Comparison of ENCODE assay signal across 24 cellular contexts in genomic region chr6:106529438-106529837, GRCh38.
A peak's percentile ranks its signal among the peaks of the same experiment; 100 is the strongest.
DNase-seq lines count a peak whose midpoint lies in the region; ATAC-seq and TF ChIP-seq lines count a peak whose summit lies in the region.
"Had no signal": no experiment of that assay in that cellular context is flagged by ENCODE, and none has a peak within 500 bp of the region (broad histone marks: within the 10 kb centered on the region; RNA-seq: fewer than 3 reads in every experiment).

No MANE protein-coding gene starts in this region.

- peaks cover 27% of the 10 kb centered on the region for H3K36me3 Mint-ChIP-seq in HFFc6 (ENCODE audit: low read depth)
- peaks cover 98% of the 10 kb centered on the region for H3K36me3 Mint-ChIP-seq in activated T-helper 17 cell treated with anti-CD3 and anti-CD28 coated beads, Interleukin-2, amount 50 U/mL, for 72 hours (ENCODE audit: low read depth)

- intact Hi-C loops in right lobe of liver (cut with DNase I) (no loop called here), mucosa of descending colon (cut with DNase I, micrococcal nuclease) (no loop called here)

- 84% methylated on average over 3 of the region's 3 CpGs for WGBS in SK-N-SH (ENCODE audit: low lambda C conversion rate)
- WGBS in right lobe of liver (ENCODE audit: insufficient coverage, low coverage, low lambda C conversion rate, missing lambda C conversion rate): 40% methylated on average over 3 of the region's 3 CpGs

- H3K4me1 Mint-ChIP-seq in HFFc6 (ENCODE audit: low read depth): peaks cover 85% of the 10 kb centered on the region
- H3K4me1 Mint-ChIP-seq in activated T-helper 17 cell treated with anti-CD3 and anti-CD28 coated beads, Interleukin-2, amount 50 U/mL, for 72 hours: peaks cover 49% of the 10 kb centered on the region

- H3K4me2 ChIP-seq in SK-N-SH: no peak overlapping the region; the same call in 1 of the 2 replicates

- TF ChIP-seq EP300 in SK-N-SH (IDR thresholded peaks at IDR 0.05; ENCODE audit: borderline replicate concordance in 1 of 2, low read depth in 1 of 2, low read length in 1 of 2): no peak

- no peak overlapping the region for H2AFZ ChIP-seq in SK-N-SH (ENCODE audit: low read depth)

- no peaks in the 10 kb centered on the region for H4K20me1 ChIP-seq in SK-N-SH (ENCODE audit: insufficient read depth)

- H3K9me3 Mint-ChIP-seq in HFFc6: no peaks in the 10 kb centered on the region
- no peaks in the 10 kb centered on the region for H3K9me3 Mint-ChIP-seq in activated T-helper 17 cell treated with anti-CD3 and anti-CD28 coated beads, Interleukin-2, amount 50 U/mL, for 72 hours
- H3K9me3 Mint-ChIP-seq: activated naive CD8-positive, alpha-beta T cell treated with anti-CD3 and anti-CD28 coated beads, Interleukin-2, amount 10 ng/mL, durations not matched to agents 7 days and 5 days; activated T-helper 1 cell treated with anti-CD3 and anti-CD28 coated beads, Interleukin-12 subunit alpha, Interleukin-12 subunit beta, Interleukin-2, Interleukin-4 antibody, amounts not matched to agents 30 ng/mL and 10 ng/mL and 1 ng/mL, durations not matched to agents 14 hours and 24 hours and 36 hours; CD8-positive, alpha-beta T cell; natural killer cell treated with Interleukin-12 subunit alpha and Interleukin-12 subunit beta and Interleukin-15 and Interleukin-18, amount 100 ng/mL, for 72 hours had no signal

- H3K27ac ChIP-seq in SK-N-SH (ENCODE audit: low read depth in 2 of 2, low read length in 1 of 2): peak overlapping the region; percentile 76 to 100; a peak in 3 of 4 replicates
- no peak overlapping the region for H3K27ac ChIP-seq in right lobe of liver
- H3K27ac ChIP-seq: 22Rv1, body of pancreas, ovary, right atrium auricular region, tibial nerve had no signal

- TF ChIP-seq CTCF in SK-N-SH (IDR thresholded peaks at IDR 0.05) (no peak), HFFc6 (IDR thresholded peaks at IDR 0.05) (no peak), right lobe of liver (IDR thresholded peaks at IDR 0.05) (no peak), mucosa of descending colon (IDR thresholded peaks at IDR 0.05) (no peak)

- H3K27ac Mint-ChIP-seq in HFFc6: peak overlapping the region; percentile 84
- H3K27ac Mint-ChIP-seq in activated T-helper 17 cell treated with anti-CD3 and anti-CD28 coated beads, Interleukin-2, amount 50 U/mL, for 72 hours: no peak overlapping the region
- H3K27ac Mint-ChIP-seq: activated naive CD8-positive, alpha-beta T cell treated with anti-CD3 and anti-CD28 coated beads, Interleukin-2, amount 10 ng/mL, durations not matched to agents 7 days and 5 days; activated T-helper 1 cell treated with anti-CD3 and anti-CD28 coated beads, Interleukin-12 subunit alpha, Interleukin-12 subunit beta, Interleukin-2, Interleukin-4 antibody, amounts not matched to agents 30 ng/mL and 10 ng/mL and 1 ng/mL, durations not matched to agents 14 hours and 24 hours and 36 hours; CD8-positive, alpha-beta T cell; natural killer cell treated with Interleukin-12 subunit alpha and Interleukin-12 subunit beta and Interleukin-15 and Interleukin-18, amount 100 ng/mL, for 72 hours had no signal

- TF ChIP-seq RAD21 in SK-N-SH (IDR thresholded peaks at IDR 0.05; ENCODE audit: low read length): no peak

- H3F3A ChIP-seq in SK-N-SH (replicated peaks; ENCODE audit: insufficient read depth): peaks cover 48% of the 10 kb centered on the region

- H3K4me3 ChIP-seq in SK-N-SH (ENCODE audit: low read depth in 2 of 2, low read length in 1 of 2) (no peak overlapping the region), right lobe of liver (no peak overlapping the region), mucosa of descending colon (no peak overlapping the region)
- H3K4me3 ChIP-seq: body of pancreas, MG63, ovary, right atrium auricular region, tibial nerve had no signal

- POLR2A ChIA-PET in SK-N-SH (lab: Yijun Ruan, JAX): no interaction called here

- H3K79me2 ChIP-seq in SK-N-SH (ENCODE audit: insufficient read depth): peaks cover 40% of the 10 kb centered on the region

- CTCF ChIA-PET in SK-N-SH (lab: Yijun Ruan, JAX): interaction anchor here (1.0 kb wide), 1 partner anchor 37 kb away, joined by 4 read pairs; no protein-coding TSS in a partner anchor

- peak overlapping the region; percentile 19; the same call in 1 of the 2 replicates for H3K4me3 Mint-ChIP-seq in HFFc6
- peak overlapping the region; percentile 17 for H3K4me3 Mint-ChIP-seq in activated T-helper 17 cell treated with anti-CD3 and anti-CD28 coated beads, Interleukin-2, amount 50 U/mL, for 72 hours
- H3K4me3 Mint-ChIP-seq: activated naive CD8-positive, alpha-beta T cell treated with anti-CD3 and anti-CD28 coated beads, Interleukin-2, amount 10 ng/mL, durations not matched to agents 7 days and 5 days; activated T-helper 1 cell treated with anti-CD3 and anti-CD28 coated beads, Interleukin-12 subunit alpha, Interleukin-12 subunit beta, Interleukin-2, Interleukin-4 antibody, amounts not matched to agents 30 ng/mL and 10 ng/mL and 1 ng/mL, durations not matched to agents 14 hours and 24 hours and 36 hours; CD8-positive, alpha-beta T cell; natural killer cell treated with Interleukin-12 subunit alpha and Interleukin-12 subunit beta and Interleukin-15 and Interleukin-18, amount 100 ng/mL, for 72 hours had no signal

- ATAC-seq in SK-N-SH treated with all-trans-retinoic acid at 6 μM for 48 hours (no peak), right lobe of liver (peak; percentile 24 to 59 (median 40)), HG03565 (IDR thresholded peaks at IDR 0.05; ENCODE audit: unreplicated experiment) (no peak), GM18909 (IDR thresholded peaks at IDR 0.05; ENCODE audit: poor library complexity, unreplicated experiment) (no peak), mucosa of descending colon (no peak)
- ATAC-seq in activated T-helper 17 cell treated with anti-CD3 and anti-CD28 coated beads, Interleukin-2, amount 50 U/mL, for 72 hours (replicated peaks): no peak
- ATAC-seq: body of pancreas; CD8-positive, alpha-beta T cell; natural killer cell treated with Interleukin-12 subunit alpha and Interleukin-12 subunit beta and Interleukin-15 and Interleukin-18, amount 100 ng/mL, for 72 hours had no signal

- no peaks in the 10 kb centered on the region for H3K9me3 ChIP-seq in SK-N-SH
- H3K9me3 ChIP-seq in right lobe of liver: no peaks in the 10 kb centered on the region
- H3K9me3 ChIP-seq in mucosa of descending colon: no peaks in the 10 kb centered on the region
- H3K9me3 ChIP-seq: body of pancreas, MG63, ovary, right atrium auricular region, tibial nerve had no signal

- H3K4me1 ChIP-seq in SK-N-SH (ENCODE audit: control insufficient read depth in 1 of 2, insufficient read depth in 2 of 2, low read depth in 1 of 2, low read length in 1 of 2) (peaks cover 0 to 45% of the 10 kb centered on the region in 2 experiments; a peak in 3 of 4 replicates), right lobe of liver (peaks cover 0 to 3% (median under 1%) of the 10 kb centered on the region in 4 donors), mucosa of descending colon (ENCODE audit: low read depth) (peaks cover under 1% of the 10 kb centered on the region)
- H3K4me1 ChIP-seq: right atrium auricular region had no signal

- H3K36me3 ChIP-seq in SK-N-SH (replicated peaks in 1 of 2; ENCODE audit: control insufficient read depth in 1 of 2, insufficient read depth in 2 of 2, low read length in 1 of 2) (peaks cover 7 to 62% of the 10 kb centered on the region in 2 experiments), right lobe of liver (peaks cover 0 to 7% (median 0%) of the 10 kb centered on the region in 4 donors), mucosa of descending colon (ENCODE audit: low read depth) (no peaks in the 10 kb centered on the region)
- H3K36me3 ChIP-seq: MG63, ovary, right atrium auricular region had no signal

- H3K27me3 Mint-ChIP-seq in HFFc6 (ENCODE audit: insufficient read depth): no peaks in the 10 kb centered on the region
- no peaks in the 10 kb centered on the region for H3K27me3 Mint-ChIP-seq in activated T-helper 17 cell treated with anti-CD3 and anti-CD28 coated beads, Interleukin-2, amount 50 U/mL, for 72 hours
- H3K27me3 Mint-ChIP-seq: activated naive CD8-positive, alpha-beta T cell treated with anti-CD3 and anti-CD28 coated beads, Interleukin-2, amount 10 ng/mL, durations not matched to agents 7 days and 5 days had no signal

- H3K27me3 ChIP-seq in SK-N-SH (ENCODE audit: insufficient read depth): no peaks in the 10 kb centered on the region
- H3K27me3 ChIP-seq in right lobe of liver: no peaks in the 10 kb centered on the region
- H3K27me3 ChIP-seq: body of pancreas, MG63, ovary, right atrium auricular region, tibial nerve had no signal

- no peak for TF ChIP-seq POLR2A in right lobe of liver (IDR thresholded peaks at IDR 0.05)

- no peak overlapping the region; the same call in 1 of the 2 replicates for H3K9ac ChIP-seq in SK-N-SH

- DNase-seq in SK-N-SH: no peak
- no peak for DNase-seq in HFFc6
- no peak for DNase-seq in right lobe of liver
- no peak for DNase-seq in mucosa of descending colon
- DNase-seq: activated naive CD8-positive, alpha-beta T cell treated with anti-CD3 and anti-CD28 coated beads, Interleukin-2, amount 10 ng/mL, durations not matched to agents 7 days and 5 days; AML-193; body of pancreas; CD8-positive, alpha-beta T cell; head of caudate nucleus; MG63; NCI-H1417; NCI-H2081 treated with DMSO at 0.1 percent for 48 hours; NCI-H446 treated with DMSO at 0.1 percent for 48 hours; ovary; SHP77 had no signal

- H3K9me2 ChIP-seq in SK-N-SH: no peaks in the 10 kb centered on the region

TF ChIP-seq in SK-N-SH, 30 proteins besides CTCF, POLR2A, EP300 and RAD21 (continues in another document):
- TF ChIP-seq MXI1 (IDR thresholded peaks at IDR 0.05; ENCODE audit: low read depth, low read length) (no peak), USF2 (IDR thresholded peaks at IDR 0.05; ENCODE audit: borderline replicate concordance, low read depth, low read length) (no peak), SMC3 (IDR thresholded peaks at IDR 0.05; ENCODE audit: low read depth, low read length) (no peak)

TF ChIP-seq in SK-N-SH treated with all-trans-retinoic acid at 6 μM for 48 hours, 23 proteins besides CTCF, POLR2A, EP300 and RAD21 (continues in another document):
- TF ChIP-seq OSR1 (CRISPR knock-in tag; IDR thresholded peaks at IDR 0.05) (no peak), CSRNP3 (CRISPR knock-in tag; IDR thresholded peaks at IDR 0.05) (no peak), ESRRG (CRISPR knock-in tag; IDR thresholded peaks at IDR 0.05) (no peak), ZFP3 (CRISPR knock-in tag; IDR thresholded peaks at IDR 0.05) (no peak), TOX (CRISPR knock-in tag; IDR thresholded peaks at IDR 0.05; ENCODE audit: borderline replicate concordance) (no peak)

Comparison
In these comparisons a context has a peak if more than half of its experiments do, and no peak if none do; other contexts are left out.
1. H3K27ac ChIP-seq: peak in SK-N-SH (2 of 2); none in right lobe of liver (0 of 3).
2. ATAC-seq: peak in right lobe of liver (4 of 4); none in SK-N-SH treated with all-trans-retinoic acid at 6 μM for 48 hours (single experiment), activated T-helper 17 cell treated with anti-CD3 and anti-CD28 coated beads, Interleukin-2, amount 50 U/mL, for 72 hours (single experiment), HG03565 (single experiment), GM18909 (single experiment) and mucosa of descending colon (single experiment).